Comparison of ENCODE assay signal across 14 cellular contexts in genomic region chr2:96894151-96894531, GRCh38. TPM values are rescaled to one million over a fixed set of nuclear protein-coding genes. Genes with fewer than 3 reads are reported as not detected.
A peak's percentile ranks its signal among the peaks of the same experiment; 100 is the strongest.
DNase-seq lines count a peak whose midpoint lies in the region; ATAC-seq, FAIRE-seq and TF ChIP-seq lines count a peak whose summit lies in the region.
"Had no signal": no experiment of that assay in that cellular context is flagged by ENCODE, and none has a peak within 500 bp of the region (broad histone marks: within the 10 kb centered on the region; RNA-seq: fewer than 3 reads in every experiment).

No MANE protein-coding gene starts in this region.

- no peak overlapping the region for H3K56ac ChIP-seq in H1 (replicated peaks; ENCODE audit: insufficient read length, low read depth, low read length)

- CTCF ChIA-PET in H1 (lab: Charles Lee; ENCODE audit: partially characterized antibody), result interaction anchor here (0.8 to 4.8 kb wide), 5 partner anchors 10 to 60 kb away, joined by 3 to 22 read pairs (median 5); no protein-coding TSS in a partner anchor

- H3K27ac ChIP-seq in H1 (ENCODE audit: low read depth, low read length), result no peak overlapping the region
- no peak overlapping the region for H3K27ac ChIP-seq in neuronal stem cell (replicated peaks; ENCODE audit: low read length)
- H3K27ac ChIP-seq: BLaER1 had no signal

- H4K91ac ChIP-seq in H1 (replicated peaks; ENCODE audit: insufficient read length, low read length) (no peak overlapping the region), neuronal stem cell (ENCODE audit: low read depth, low read length, poor library complexity) (no peak overlapping the region)

- H3K4me2 ChIP-seq in H1 (ENCODE audit: insufficient read depth in 1 of 2, low read depth in 2 of 2, low read length in 2 of 2), result no peak overlapping the region
- H3K4me2 ChIP-seq in neuronal stem cell (ENCODE audit: insufficient read depth, low read length, poor library complexity, severe bottlenecking), result no peak overlapping the region
- H3K4me2 ChIP-seq: BLaER1 had no signal

- intact Hi-C loops in lower leg skin (cut with DNase I; ENCODE audit: low total_unique reads), result no loop called here
- intact Hi-C loops in activated T-helper 2 cell treated with anti-CD3 and anti-CD28 coated beads, Interferon-gamma antibody, Interleukin-2, Interleukin-4, amounts not matched to agents 10 μg/mL and 5 μg/mL and 100 μg/mL, durations not matched to agents 14 hours and 24 hours and 36 hours (cut with micrococcal nuclease), result no loop called here

- H3K79me1 ChIP-seq in H1 (ENCODE audit: low read depth, low read length), result no peaks in the 10 kb centered on the region
- no peaks in the 10 kb centered on the region for H3K79me1 ChIP-seq in neuronal stem cell (ENCODE audit: low read depth, low read length)

- H3K9ac ChIP-seq in H1 (replicated peaks in 1 of 4; ENCODE audit: extremely low read depth in 1 of 4, low read depth in 3 of 4, low read length in 3 of 4), result no peak overlapping the region
- H3K9ac ChIP-seq in neuronal stem cell (ENCODE audit: low read depth, low read length, poor library complexity), result no peak overlapping the region
- H3K9ac ChIP-seq: BLaER1 had no signal

- DNase-seq in stimulated activated naive CD8-positive, alpha-beta T cell treated with anti-CD3 and anti-CD28 coated beads, Interleukin-15, amount 100 ng/mL, for 72 hours, result no peak
- no peak for DNase-seq in stimulated activated naive CD8-positive, alpha-beta T cell treated with anti-CD3 and anti-CD28 coated beads, Interleukin-15, Interleukin-2, amounts not matched to agents 100 U/mL and 50 U/mL, for 24 hours
- DNase-seq in H1 (ENCODE audit: low read depth in 1 of 2, low spot score in 2 of 2) (no peak), neuronal stem cell (ENCODE audit: low spot score) (no peak), urothelium cell line (ENCODE audit: low spot score) (no peak), lower leg skin (ENCODE audit: low spot score in 2 of 2) (no peak), NCI-H1092 (lab: John Stamatoyannopoulos, UW) (no peak)
- no peak for DNase-seq in activated T-helper 2 cell treated with anti-CD3 and anti-CD28 coated beads, Interferon-gamma antibody, Interleukin-2, Interleukin-4, amounts not matched to agents 10 μg/mL and 5 μg/mL and 100 μg/mL, durations not matched to agents 14 hours and 24 hours and 36 hours (ENCODE audit: low spot score)
- DNase-seq: 8988T, AML-193, GF-D8 had no signal

- H3K9me3 ChIP-seq in H1 (ENCODE audit: insufficient read depth in 2 of 2, low read depth in 1 of 2, low read length in 1 of 2) (no peaks in the 10 kb centered on the region), neuronal stem cell (replicated peaks in 1 of 2; ENCODE audit: control insufficient read depth in 2 of 2, insufficient read depth in 1 of 2, low read depth in 1 of 2, low read length in 2 of 2) (no peaks in the 10 kb centered on the region)
- H3K9me3 ChIP-seq: BLaER1 had no signal

- TF ChIP-seq POLR2A in H1 (IDR thresholded peaks at IDR 0.05; ENCODE audit: control extremely low read depth in 1 of 2, low read depth in 2 of 2, low read length in 2 of 2) (no peak), lower leg skin (IDR thresholded peaks at IDR 0.05) (no peak)

- H3K4me1 Mint-ChIP-seq in stimulated activated naive CD8-positive, alpha-beta T cell treated with anti-CD3 and anti-CD28 coated beads, Interleukin-15, amount 100 ng/mL, for 72 hours, result peaks cover 59% of the 10 kb centered on the region
- H3K4me1 Mint-ChIP-seq in activated T-helper 2 cell treated with anti-CD3 and anti-CD28 coated beads, Interferon-gamma antibody, Interleukin-2, Interleukin-4, amounts not matched to agents 10 μg/mL and 5 μg/mL and 100 μg/mL, durations not matched to agents 14 hours and 24 hours and 36 hours (ENCODE audit: low read depth), result peaks cover 28% of the 10 kb centered on the region

- WGBS in H1 (ENCODE audit: extremely low coverage in 1 of 2, insufficient coverage in 1 of 2, insufficient read length in 1 of 2, insufficient replicate concordance in 2 of 2, low coverage in 1 of 2, low lambda C conversion rate in 2 of 2, missing lambda C conversion rate in 1 of 2), 2 experiments, result 100% methylated on average over 1 of the region's 3 CpGs; no CpG with 5 or more reads in 1 of the 2 experiments
- WGBS in neuronal stem cell (ENCODE audit: extremely low coverage in 2 of 2, insufficient read length in 2 of 2, insufficient replicate concordance in 1 of 2), 2 donors, result no CpG with 5 or more reads among the region's 3 CpGs
- WGBS in lower leg skin, 2 donors, result 73 to 79% methylated on average over 3 of the region's 3 CpGs

- H3K23me2 ChIP-seq in H1 (ENCODE audit: low read depth, low read length), result peaks cover 4% of the 10 kb centered on the region; the same call in 1 of the 2 replicates

- no peaks in the 10 kb centered on the region for H3K36me3 Mint-ChIP-seq in activated T-helper 2 cell treated with anti-CD3 and anti-CD28 coated beads, Interferon-gamma antibody, Interleukin-2, Interleukin-4, amounts not matched to agents 10 μg/mL and 5 μg/mL and 100 μg/mL, durations not matched to agents 14 hours and 24 hours and 36 hours (ENCODE audit: low read depth)

- FAIRE-seq in H1 (lab: Jason Lieb, UNC) (no peak), urothelium cell line (lab: Jason Lieb, UNC) (peak; percentile 52)
- FAIRE-seq: H54 had no signal

- H3K4me1 ChIP-seq in H1 (replicated peaks in 1 of 4; ENCODE audit: control insufficient read depth in 3 of 4, insufficient read depth in 4 of 4, low read length in 3 of 4) (peaks cover 0 to 17% (median 6%) of the 10 kb centered on the region in 4 experiments; a peak in 3 of 7 replicates), neuronal stem cell (ENCODE audit: control insufficient read depth in 2 of 2, insufficient read depth in 1 of 2, low read depth in 1 of 2, low read length in 2 of 2) (peaks cover 19 to 27% of the 10 kb centered on the region in 2 donors)

- TF ChIP-seq EP300 in H1 (IDR thresholded peaks at IDR 0.05; ENCODE audit: borderline replicate concordance in 1 of 2, low read depth in 2 of 2, low read length in 2 of 2), result no peak

- no peak overlapping the region for H4K5ac ChIP-seq in H1 (ENCODE audit: insufficient read length, low read depth, low read length)

- TF ChIP-seq RAD21 in H1 (IDR thresholded peaks at IDR 0.05 in 1 of 2, conservative IDR thresholded peaks at IDR 0.05 in 1 of 2; ENCODE audit: low read depth in 2 of 2, low read length in 2 of 2), result no peak

- H3K27ac Mint-ChIP-seq in stimulated activated naive CD8-positive, alpha-beta T cell treated with anti-CD3 and anti-CD28 coated beads, Interleukin-15, amount 100 ng/mL, for 72 hours, result no peak overlapping the region
- H3K27ac Mint-ChIP-seq in activated T-helper 2 cell treated with anti-CD3 and anti-CD28 coated beads, Interferon-gamma antibody, Interleukin-2, Interleukin-4, amounts not matched to agents 10 μg/mL and 5 μg/mL and 100 μg/mL, durations not matched to agents 14 hours and 24 hours and 36 hours, result no peak overlapping the region

- H4K20me1 ChIP-seq in H1 (replicated peaks in 1 of 2; ENCODE audit: control insufficient read depth in 1 of 2, insufficient read depth in 2 of 2, low read length in 2 of 2), result no peaks in the 10 kb centered on the region
- H4K20me1 ChIP-seq: BLaER1 had no signal

- peak; percentile 4 for ATAC-seq in stimulated activated naive CD8-positive, alpha-beta T cell treated with anti-CD3 and anti-CD28 coated beads, Interleukin-15, amount 100 ng/mL, for 72 hours
- no peak for ATAC-seq in stimulated activated naive CD8-positive, alpha-beta T cell treated with anti-CD3 and anti-CD28 coated beads, Interleukin-15, Interleukin-2, amounts not matched to agents 100 U/mL and 50 U/mL, for 24 hours
- ATAC-seq: HCT116 had no signal

- no peak overlapping the region for H2AFZ ChIP-seq in H1 (ENCODE audit: low read length)
- H2AFZ ChIP-seq in neuronal stem cell (ENCODE audit: low read length), result no peak overlapping the region

- TF ChIP-seq CTCF in H1 (IDR thresholded peaks at IDR 0.05; ENCODE audit: control extremely low read depth in 1 of 3, insufficient read depth in 1 of 3, low read depth in 1 of 3, low read length in 3 of 3) (no peak), lower leg skin (IDR thresholded peaks at IDR 0.05) (no peak)

- H3K4me3 ChIP-seq in H1 (ENCODE audit: extremely low read depth in 1 of 4, insufficient read depth in 2 of 4, low read depth in 3 of 4, low read length in 4 of 4) (no peak overlapping the region), neuronal stem cell (ENCODE audit: low read length in 2 of 2) (no peak overlapping the region), lower leg skin (ENCODE audit: low read depth, poor library complexity, severe bottlenecking) (no peak overlapping the region)
- H3K4me3 ChIP-seq: BLaER1 had no signal

- peak overlapping the region; percentile 42; the same call in 1 of the 2 replicates for H2BK12ac ChIP-seq in H1 (ENCODE audit: low read depth, low read length)
- H2BK12ac ChIP-seq in neuronal stem cell (ENCODE audit: low read length), result no peak overlapping the region

- H2BK5ac ChIP-seq in H1 (ENCODE audit: low read depth, low read length) (no peak overlapping the region), neuronal stem cell (ENCODE audit: low read length) (no peak overlapping the region)

- H3K27me3 ChIP-seq in H1 (replicated peaks in 1 of 4; ENCODE audit: control insufficient read depth in 3 of 4, extremely low read depth in 1 of 4, insufficient read depth in 3 of 4, low read length in 3 of 4) (no peaks in the 10 kb centered on the region; a peak in 1 of 7 replicates), neuronal stem cell (ENCODE audit: control insufficient read depth in 3 of 3, insufficient read depth in 3 of 3, low read depth in 1 of 3, low read length in 3 of 3) (peaks cover 0 to 16% (median 3%) of the 10 kb centered on the region in 3 experiments)
- H3K27me3 ChIP-seq: BLaER1 had no signal

- no peak overlapping the region for H3K23ac ChIP-seq in H1 (ENCODE audit: insufficient read length)
- H3K23ac ChIP-seq in neuronal stem cell (ENCODE audit: low read depth, low read length, poor library complexity), result peak overlapping the region; percentile 94

- H2AK5ac ChIP-seq in H1 (ENCODE audit: low read depth, low read length) (no peak overlapping the region), neuronal stem cell (ENCODE audit: low read depth, low read length) (peak overlapping the region; percentile 85)

- H3K14ac ChIP-seq in H1 (ENCODE audit: insufficient read length) (no peak overlapping the region), neuronal stem cell (ENCODE audit: low read length) (peak overlapping the region; percentile 58)

- H3K36me3 ChIP-seq in H1 (ENCODE audit: control insufficient read depth in 2 of 4, insufficient read depth in 4 of 4, low read length in 3 of 4) (no peaks in the 10 kb centered on the region), neuronal stem cell (replicated peaks in 1 of 2; ENCODE audit: control insufficient read depth in 2 of 2, insufficient read depth in 2 of 2, low read length in 2 of 2) (no peaks in the 10 kb centered on the region)
- H3K36me3 ChIP-seq: BLaER1 had no signal

- H3K79me2 ChIP-seq in H1 (ENCODE audit: control insufficient read depth in 1 of 2, insufficient read depth in 2 of 2, low read length in 2 of 2), result no peaks in the 10 kb centered on the region

- H2BK120ac ChIP-seq in H1 (replicated peaks; ENCODE audit: low read depth, low read length) (no peak overlapping the region), neuronal stem cell (ENCODE audit: low read depth, low read length) (no peak overlapping the region)

- no peaks in the 10 kb centered on the region for H3K27me3 Mint-ChIP-seq in stimulated activated naive CD8-positive, alpha-beta T cell treated with anti-CD3 and anti-CD28 coated beads, Interleukin-15, amount 100 ng/mL, for 72 hours
- no peaks in the 10 kb centered on the region for H3K27me3 Mint-ChIP-seq in activated T-helper 2 cell treated with anti-CD3 and anti-CD28 coated beads, Interferon-gamma antibody, Interleukin-2, Interleukin-4, amounts not matched to agents 10 μg/mL and 5 μg/mL and 100 μg/mL, durations not matched to agents 14 hours and 24 hours and 36 hours (ENCODE audit: low read depth)

- H2BK20ac ChIP-seq in H1 (ENCODE audit: low read length), result 0 out of 2 replicates have a peak overlapping the region, but pooled peaks have one; percentile 1

- H2BK15ac ChIP-seq in H1 (ENCODE audit: low read length), result no peak overlapping the region
- H2BK15ac ChIP-seq in neuronal stem cell (ENCODE audit: low read length), result peak overlapping the region; percentile 87

- POLR2A ChIA-PET in H1 (lab: Charles Lee; ENCODE audit: partially characterized antibody), result interaction anchor here (1.0 to 2.2 kb wide), 3 partner anchors 20 to 32 kb away, joined by 3 to 7 read pairs (median 5); no protein-coding TSS in a partner anchor

- H3K4me3 Mint-ChIP-seq in stimulated activated naive CD8-positive, alpha-beta T cell treated with anti-CD3 and anti-CD28 coated beads, Interleukin-15, amount 100 ng/mL, for 72 hours, result no peak overlapping the region
- H3K4me3 Mint-ChIP-seq in activated T-helper 2 cell treated with anti-CD3 and anti-CD28 coated beads, Interferon-gamma antibody, Interleukin-2, Interleukin-4, amounts not matched to agents 10 μg/mL and 5 μg/mL and 100 μg/mL, durations not matched to agents 14 hours and 24 hours and 36 hours (ENCODE audit: low read depth), result no peak overlapping the region

- H3K18ac ChIP-seq in H1 (ENCODE audit: extremely low read depth, low read length), result no peak overlapping the region
- H3K18ac ChIP-seq in neuronal stem cell (ENCODE audit: low read length), result no peak overlapping the region

- H3K9me3 Mint-ChIP-seq in stimulated activated naive CD8-positive, alpha-beta T cell treated with anti-CD3 and anti-CD28 coated beads, Interleukin-15, amount 100 ng/mL, for 72 hours, result no peaks in the 10 kb centered on the region
- H3K9me3 Mint-ChIP-seq in activated T-helper 2 cell treated with anti-CD3 and anti-CD28 coated beads, Interferon-gamma antibody, Interleukin-2, Interleukin-4, amounts not matched to agents 10 μg/mL and 5 μg/mL and 100 μg/mL, durations not matched to agents 14 hours and 24 hours and 36 hours, result no peaks in the 10 kb centered on the region

- H4K8ac ChIP-seq in H1 (ENCODE audit: extremely low read depth, insufficient read depth, low read length) (no peak overlapping the region; the same call in 1 of the 2 replicates), neuronal stem cell (ENCODE audit: low read depth, low read length) (no peak overlapping the region)

- no peak overlapping the region for H3K4ac ChIP-seq in H1 (replicated peaks; ENCODE audit: insufficient read length, low read depth, low read length)
- H3K4ac ChIP-seq in neuronal stem cell (ENCODE audit: low read length), result no peak overlapping the region

RNA-seq across cellular contexts. Expression of gene SEMA4C, which starts 24.3 kb away (rescaled TPM):
- total RNA-seq in H1 (2021; fragmentation: NEBNext Ultra II Directional; extraction: Animal tissue kit (Norgen Biotek cat#: 25700)), result 67.3 and 74.3 TPM in 2 replicates
- polyA plus RNA-seq in H1 (2011; rRNA removed), result 47.5 and 71.4 TPM in 2 replicates
- polyA plus RNA-seq in H1 (2011; cell fraction: cytosol; rRNA removed), result 58.9 TPM
- 141 TPM for polyA plus RNA-seq in H1 (2011; cell fraction: nucleus; rRNA removed)
- 45.7 to 74.3 TPM (median 68.2 TPM) in 4 replicates for polyA plus RNA-seq in H1 (2012, experiment 1 of 2)
- 49.5 TPM for polyA plus RNA-seq in H1 (2012, experiment 2 of 2)
- 61.0 TPM for polyA plus RNA-seq in H1 (2013, experiment 1 of 2)
- polyA plus RNA-seq in H1 (2013, experiment 2 of 2), result 59.0 TPM
- polyA minus RNA-seq in H1 (2011; rRNA and poly(A)+ RNA removed), result 86.3 and 87.9 TPM in 2 replicates
- 47.3 TPM for polyA minus RNA-seq in H1 (2011; cell fraction: cytosol; rRNA and poly(A)+ RNA removed)
- polyA minus RNA-seq in H1 (2011; cell fraction: nucleus; rRNA and poly(A)+ RNA removed), result 43.7 TPM
- 40.1 TPM for polyA plus RNA-seq in neuronal stem cell (2013, experiment 1 of 2)
- polyA plus RNA-seq in neuronal stem cell (2013, experiment 2 of 2), result 39.2 TPM
- 10 to 100 TPM; 23.5 to 42.7 (median 30.2) TPM for total RNA-seq in lower leg skin
- 32.0 and 36.1 TPM in 2 replicates for total RNA-seq in activated T-helper 2 cell treated with anti-CD3 and anti-CD28 coated beads, Interferon-gamma antibody, Interleukin-2, Interleukin-4, amounts not matched to agents 10 μg/mL and 5 μg/mL and 100 μg/mL, durations not matched to agents 14 hours and 24 hours and 36 hours

RNA-seq across cellular contexts. Expression of gene ANKRD39, which starts 36.3 kb away (rescaled TPM):
- 18.5 and 19.7 TPM in 2 replicates for total RNA-seq in H1 (2021; fragmentation: NEBNext Ultra II Directional; extraction: Animal tissue kit (Norgen Biotek cat#: 25700))
- polyA plus RNA-seq in H1 (2011; rRNA removed), result 21.3 and 22.9 TPM in 2 replicates
- 18.1 TPM for polyA plus RNA-seq in H1 (2011; cell fraction: cytosol; rRNA removed)
- 36.1 TPM for polyA plus RNA-seq in H1 (2011; cell fraction: nucleus; rRNA removed)
- 15.8 to 18.8 TPM (median 16.9 TPM) in 4 replicates for polyA plus RNA-seq in H1 (2012, experiment 1 of 2)
- 21.7 TPM for polyA plus RNA-seq in H1 (2012, experiment 2 of 2)
- polyA plus RNA-seq in H1 (2013, experiment 1 of 2), result 18.2 TPM
- polyA plus RNA-seq in H1 (2013, experiment 2 of 2), result 18.1 TPM
- 6.8 and 7.2 TPM in 2 replicates for polyA minus RNA-seq in H1 (2011; rRNA and poly(A)+ RNA removed)
- polyA minus RNA-seq in H1 (2011; cell fraction: cytosol; rRNA and poly(A)+ RNA removed), result 5.2 TPM
- polyA minus RNA-seq in H1 (2011; cell fraction: nucleus; rRNA and poly(A)+ RNA removed), result 10.3 TPM
- 10.5 TPM for polyA plus RNA-seq in neuronal stem cell (2013, experiment 1 of 2)
- polyA plus RNA-seq in neuronal stem cell (2013, experiment 2 of 2), result 9.7 TPM
- 10 to 100 TPM in 3 of 4 donors, 1 to 10 TPM in 1; 7.6 to 15.3 (median 14.4) TPM for total RNA-seq in lower leg skin
- 39.2 and 40.0 TPM in 2 replicates for total RNA-seq in activated T-helper 2 cell treated with anti-CD3 and anti-CD28 coated beads, Interferon-gamma antibody, Interleukin-2, Interleukin-4, amounts not matched to agents 10 μg/mL and 5 μg/mL and 100 μg/mL, durations not matched to agents 14 hours and 24 hours and 36 hours

RNA-seq across cellular contexts. Expression of gene ANKRD23, which starts 50.3 kb away (rescaled TPM):
- 2.9 and 3.5 TPM in 2 replicates for total RNA-seq in H1 (2021; fragmentation: NEBNext Ultra II Directional; extraction: Animal tissue kit (Norgen Biotek cat#: 25700))
- 3.4 and 4.8 TPM in 2 replicates for polyA plus RNA-seq in H1 (2011; rRNA removed)
- polyA plus RNA-seq in H1 (2011; cell fraction: cytosol; rRNA removed), result 3.9 TPM
- polyA plus RNA-seq in H1 (2011; cell fraction: nucleus; rRNA removed), result 29.4 TPM
- 2.3 to 5.8 TPM (median 3.8 TPM) in 4 replicates for polyA plus RNA-seq in H1 (2012, experiment 1 of 2)
- polyA plus RNA-seq in H1 (2012, experiment 2 of 2), result 2.0 TPM
- 2.5 TPM for polyA plus RNA-seq in H1 (2013, experiment 1 of 2)
- polyA plus RNA-seq in H1 (2013, experiment 2 of 2), result 2.4 TPM
- polyA minus RNA-seq in H1 (2011; rRNA and poly(A)+ RNA removed), result 2.6 and 3.1 TPM in 2 replicates
- 2.9 TPM for polyA minus RNA-seq in H1 (2011; cell fraction: cytosol; rRNA and poly(A)+ RNA removed)
- 3.9 TPM for polyA minus RNA-seq in H1 (2011; cell fraction: nucleus; rRNA and poly(A)+ RNA removed)
- 2.3 TPM for polyA plus RNA-seq in neuronal stem cell (2013, experiment 1 of 2)
- polyA plus RNA-seq in neuronal stem cell (2013, experiment 2 of 2), result 1.9 TPM
- total RNA-seq in lower leg skin, result 10 to 100 TPM in 1 of 4 donors, 1 to 10 TPM in 3; 4.9 to 12.4 (median 8.8) TPM
- total RNA-seq in activated T-helper 2 cell treated with anti-CD3 and anti-CD28 coated beads, Interferon-gamma antibody, Interleukin-2, Interleukin-4, amounts not matched to agents 10 μg/mL and 5 μg/mL and 100 μg/mL, durations not matched to agents 14 hours and 24 hours and 36 hours, result 7.0 and 9.1 TPM in 2 replicates
